8 cellular contexts compared by ENCODE assay signal in genomic region chr11:112025682-112026081, GRCh38. TPM values are rescaled to one million over a fixed set of nuclear protein-coding genes. Genes with fewer than 3 reads are reported as not detected.
DNase-seq lines count a peak whose midpoint lies in the region; ATAC-seq and TF ChIP-seq lines count a peak whose summit lies in the region.

No MANE protein-coding gene starts in this region.

- H2BK15ac ChIP-seq in mesendoderm (replicated peaks; ENCODE audit: low read depth), result no peak overlapping the region

- POLR2A ChIA-PET in OCI-LY7 (lab: Charles Lee), result interaction anchor here (0.6 to 1.5 kb wide), 5 partner anchors 9 to 87 kb away, joined by 3 to 5 read pairs (median 3); partner anchors contain the start of genes SDHD and TIMM8B

- no peak overlapping the region for H2BK120ac ChIP-seq in mesendoderm (ENCODE audit: low read depth, low read length)

- H3K9me3 ChIP-seq in OCI-LY7 (ENCODE audit: low read length), result no peaks in the 10 kb centered on the region
- no peaks in the 10 kb centered on the region for H3K9me3 ChIP-seq in effector memory CD4-positive, alpha-beta T cell (ENCODE audit: control insufficient read depth, low read length)
- no peaks in the 10 kb centered on the region for H3K9me3 ChIP-seq in aorta (ENCODE audit: control insufficient read depth, low read length)

- H2AFZ ChIP-seq in OCI-LY7 (ENCODE audit: low read length), result peak overlapping the region; percentile 87

- ATAC-seq in GM19023 (IDR thresholded peaks at IDR 0.05; ENCODE audit: unreplicated experiment) (peak; percentile 1), aorta (ENCODE audit: low FRiP score) (no peak)

- peak overlapping the region; percentile 86 for H3K4me2 ChIP-seq in OCI-LY7 (ENCODE audit: low read length)
- H3K4me2 ChIP-seq in mesendoderm (ENCODE audit: low read length), result peak overlapping the region; percentile 92

- H3K23ac ChIP-seq in mesendoderm (ENCODE audit: low read length), result peak overlapping the region; percentile 7

- peak overlapping the region; percentile 82 for H3K27ac ChIP-seq in OCI-LY7 (ENCODE audit: low read depth, low read length, poor library complexity, severe bottlenecking)
- peak overlapping the region; percentile 74 for H3K27ac ChIP-seq in effector memory CD4-positive, alpha-beta T cell (ENCODE audit: insufficient read depth, low read length, poor library complexity, severe bottlenecking)
- H3K27ac ChIP-seq in mesendoderm (ENCODE audit: low read depth, low read length), result no peak overlapping the region
- peak overlapping the region in 1 of 2 donors; percentile 69 for H3K27ac ChIP-seq in aorta (ENCODE audit: low read depth in 1 of 2, low read length in 2 of 2)

- H3K4ac ChIP-seq in mesendoderm (ENCODE audit: low read depth, low read length), result peak overlapping the region; percentile 83

- BruUV-seq in OCI-LY7 (replicated peaks; lab: Mats Ljungman, UMichigan), result TSS peak; percentile 82

- H3K79me2 ChIP-seq in OCI-LY7 (ENCODE audit: insufficient read depth, low read depth, low read length) (peaks cover 33% of the 10 kb centered on the region), mesendoderm (ENCODE audit: control insufficient read depth, insufficient read depth, low read length) (peaks cover 7% of the 10 kb centered on the region)

- H2BK5ac ChIP-seq in mesendoderm (ENCODE audit: low read length), result no peak overlapping the region

- H4K20me1 ChIP-seq in OCI-LY7 (ENCODE audit: insufficient read depth, low read length), result no peaks in the 10 kb centered on the region

- DNase-seq in AG20443 (ENCODE audit: low spot score) (peak; percentile 37), OCI-LY7 (ENCODE audit: low spot score) (peak; percentile 17), mesendoderm (peak; percentile 41), aorta (no peak), NCI-H146 (lab: John Stamatoyannopoulos, UW) (no peak), NCI-H1436 (lab: John Stamatoyannopoulos, UW) (no peak)
- DNase-seq in effector memory CD4-positive, alpha-beta T cell, result no peak

- CTCF ChIA-PET in OCI-LY7 (lab: Charles Lee; ENCODE audit: unreplicated experiment), result no interaction called here

- WGBS in mesendoderm (ENCODE audit: extremely low coverage, insufficient coverage, low lambda C conversion rate), result no CpG with 5 or more reads among the region's 9 CpGs
- 1% methylated on average over 9 of the region's 9 CpGs for WGBS in aorta, 2 donors

- no peak overlapping the region for H2AK5ac ChIP-seq in mesendoderm (ENCODE audit: low read length)

- H4K8ac ChIP-seq in mesendoderm (ENCODE audit: low read depth, low read length), result no peak overlapping the region

- peak overlapping the region; percentile 89 for H3K56ac ChIP-seq in mesendoderm (ENCODE audit: low read length)

- intact Hi-C loops in OCI-LY7 (cut with micrococcal nuclease; ENCODE audit: unreplicated experiment), result loop anchor here (1.0 to 2.0 kb wide), 3 partner anchors 25 to 99 kb away; partner anchors contain the start of genes NKAPD1 and PIH1D2
- intact Hi-C loops in aorta (cut with DNase I), result no loop called here

- H3K4me3 ChIP-seq in OCI-LY7 (ENCODE audit: low read depth, low read length, poor library complexity, severe bottlenecking) (peak overlapping the region; percentile 87), mesendoderm (ENCODE audit: low read length) (peak overlapping the region; percentile 83), aorta (ENCODE audit: low read length in 2 of 2) (peak overlapping the region; percentile 53 to 57)
- H3K4me3 ChIP-seq in effector memory CD4-positive, alpha-beta T cell (ENCODE audit: insufficient read depth, low read depth, low read length, poor library complexity, severe bottlenecking), result peak overlapping the region; percentile 80

- no peaks in the 10 kb centered on the region for H3K27me3 ChIP-seq in effector memory CD4-positive, alpha-beta T cell (replicated peaks; ENCODE audit: control insufficient read depth, insufficient read depth, low read length, poor library complexity, severe bottlenecking)
- H3K27me3 ChIP-seq in mesendoderm (ENCODE audit: insufficient read depth, low read length, poor library complexity) (no peaks in the 10 kb centered on the region), aorta (ENCODE audit: control insufficient read depth in 1 of 2, insufficient read depth in 2 of 2, low read length in 1 of 2) (no peaks in the 10 kb centered on the region)

- H4K5ac ChIP-seq in mesendoderm (ENCODE audit: low read length), result no peak overlapping the region

- H3K36me3 ChIP-seq in OCI-LY7 (ENCODE audit: insufficient read depth, low read length) (peaks cover 31% of the 10 kb centered on the region), mesendoderm (ENCODE audit: control insufficient read depth, insufficient read depth, low read length) (peaks cover 7% of the 10 kb centered on the region), aorta (ENCODE audit: control insufficient read depth in 1 of 2, insufficient read depth in 2 of 2, low read length in 1 of 2) (peaks cover 2 to 5% of the 10 kb centered on the region in 2 donors)
- H3K36me3 ChIP-seq in effector memory CD4-positive, alpha-beta T cell (ENCODE audit: control insufficient read depth, insufficient read depth, low read length), result peaks cover 26% of the 10 kb centered on the region

- H3K9me2 ChIP-seq in OCI-LY7 (ENCODE audit: insufficient read depth, low read length), result no peaks in the 10 kb centered on the region

- H3K4me1 ChIP-seq in OCI-LY7 (ENCODE audit: insufficient read depth, low read length, poor library complexity, severe bottlenecking), result peaks cover 23% of the 10 kb centered on the region
- H3K4me1 ChIP-seq in effector memory CD4-positive, alpha-beta T cell (ENCODE audit: control insufficient read depth, insufficient read depth, low read length, poor library complexity, severe bottlenecking), result peaks cover 5% of the 10 kb centered on the region
- no peaks in the 10 kb centered on the region for H3K4me1 ChIP-seq in mesendoderm (ENCODE audit: control insufficient read depth, low read depth, low read length)
- no peaks in the 10 kb centered on the region for H3K4me1 ChIP-seq in aorta (ENCODE audit: control insufficient read depth in 1 of 2, insufficient read depth in 2 of 2, low read length in 2 of 2)

- peak overlapping the region; percentile 16 for H3K18ac ChIP-seq in mesendoderm (ENCODE audit: low read length)

- no peak for TF ChIP-seq CTCF in OCI-LY7 (conservative IDR thresholded peaks at IDR 0.05; ENCODE audit: low read length)

- H3K79me1 ChIP-seq in mesendoderm (ENCODE audit: low read length), result peaks cover 2% of the 10 kb centered on the region

- H3K9ac ChIP-seq in mesendoderm (ENCODE audit: low read length), result peak overlapping the region; percentile 90

RNA-seq across cellular contexts. Expression of gene DLAT, which starts 0.5 kb away (rescaled TPM):
- 34.5 and 42.0 TPM in 2 replicates for total RNA-seq in OCI-LY7 (2014; rRNA removed; shearing (Covaris generic))
- total RNA-seq in OCI-LY7 (2022), result 46.0 and 54.1 TPM in 2 replicates
- 48.7 TPM for polyA plus RNA-seq in mesendoderm (2013, experiment 1 of 2)
- 50.1 TPM for polyA plus RNA-seq in mesendoderm (2013, experiment 2 of 2)
- 10 to 100 TPM; 20.7 to 20.8 TPM for total RNA-seq in aorta
- polyA plus RNA-seq in aorta, result 10 to 100 TPM; 11.9 to 12.8 TPM

RNA-seq across cellular contexts. Expression of gene PIH1D2, which starts 48.1 kb away (rescaled TPM):
- total RNA-seq in OCI-LY7 (2014; rRNA removed; shearing (Covaris generic)), result 0.95 and 1.3 TPM in 2 replicates
- total RNA-seq in OCI-LY7 (2022), result 0.61 and 2.6 TPM in 2 replicates
- 0.80 TPM for polyA plus RNA-seq in mesendoderm (2013, experiment 1 of 2)
- 0.77 TPM for polyA plus RNA-seq in mesendoderm (2013, experiment 2 of 2)
- total RNA-seq in aorta, result 1 to 10 TPM in 1 of 2 donors, under 1 TPM in 1; 0.49 to 1.4 TPM
- 10 to 100 TPM in 1 of 2 donors, 1 to 10 TPM in 1; 1.0 to 10.3 TPM for polyA plus RNA-seq in aorta

RNA-seq across cellular contexts. Expression of gene NKAPD1, which starts 48.4 kb away (rescaled TPM):
- total RNA-seq in OCI-LY7 (2014; rRNA removed; shearing (Covaris generic)), result 21.3 and 39.6 TPM in 2 replicates
- total RNA-seq in OCI-LY7 (2022) (30.7 and 31.1 TPM in 2 replicates), aorta (10 to 100 TPM; 14.7 to 16.3 TPM)
- 36.0 TPM for polyA plus RNA-seq in mesendoderm (2013, experiment 1 of 2)
- 37.2 TPM for polyA plus RNA-seq in mesendoderm (2013, experiment 2 of 2)
- polyA plus RNA-seq in aorta, result 10 to 100 TPM; 14.4 to 19.7 TPM

Comparison
In these comparisons a context has a peak if more than half of its experiments do, and no peak if none do; other contexts are left out.
1. DNase-seq: peak in AG20443 (single experiment), OCI-LY7 (single experiment) and mesendoderm (single experiment); none in effector memory CD4-positive, alpha-beta T cell (0 of 3), aorta (0 of 2), NCI-H146 (single experiment) and NCI-H1436 (single experiment).
2. Peak in every context shown above with its lines, with median percentiles within 50 percentile points of each other: H3K4me3 ChIP-seq.